ENCODE assay signal across 20 cellular contexts in the genomic region with DNA sequence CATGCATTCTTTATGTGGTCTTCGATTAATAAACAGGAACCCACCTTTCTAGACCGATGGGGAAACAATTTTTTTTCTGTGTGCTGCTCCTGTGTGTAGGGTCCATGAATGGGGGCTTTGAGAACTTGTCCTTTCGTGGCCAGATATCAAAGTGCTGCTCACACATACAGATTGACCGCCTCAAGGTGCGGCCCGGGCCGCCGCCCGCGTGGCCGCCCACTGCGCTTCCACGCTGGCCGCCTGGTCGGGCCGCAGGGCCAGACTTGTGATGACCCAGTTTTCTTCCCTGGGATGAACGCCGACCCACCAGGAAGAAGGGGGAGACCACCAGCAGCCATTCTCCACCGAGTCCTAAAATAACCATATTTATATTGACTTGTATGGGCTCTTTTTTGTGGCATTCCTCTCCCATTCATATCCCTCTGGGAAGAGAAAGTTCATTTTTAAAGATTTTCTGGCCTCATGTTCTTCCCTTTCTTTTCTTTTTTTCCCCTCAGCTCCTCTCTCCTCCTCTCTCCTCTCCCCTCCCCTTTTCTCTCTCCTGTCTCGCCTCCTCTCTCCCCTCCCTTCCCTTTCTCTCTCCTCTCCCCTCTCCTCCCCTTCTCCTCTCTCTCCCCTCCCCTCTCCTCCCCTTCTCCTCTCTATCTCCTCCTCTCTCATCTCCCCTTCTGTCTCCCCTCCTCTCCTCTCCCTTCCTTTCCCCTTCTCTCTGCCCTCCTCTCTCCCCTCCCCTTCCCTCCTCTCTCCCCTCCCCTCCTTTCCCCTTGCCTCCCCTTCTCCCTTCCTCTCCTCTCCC.
A peak's percentile ranks its signal among the peaks of the same experiment; 100 is the strongest.
DNase-seq lines count a peak whose midpoint lies in the region; ATAC-seq and TF ChIP-seq lines count a peak whose summit lies in the region.
"Had no signal": no experiment of that assay in that cellular context is flagged by ENCODE, and none has a peak within 500 bp of the region (broad histone marks: within the 10 kb centered on the region; RNA-seq: fewer than 3 reads in every experiment).

No MANE protein-coding gene starts in this region.

- POLR2A ChIA-PET in WTC11 (lab: Charles Lee): interaction anchor here (0.6 kb wide), 1 partner anchor 1028 kb away, joined by 5 read pairs; no protein-coding TSS in a partner anchor

- no peaks in the 10 kb centered on the region for H3K9me3 Mint-ChIP-seq in WTC11

- no peak overlapping the region for H3K4me2 ChIP-seq in neuronal stem cell (ENCODE audit: insufficient read depth, low read length, poor library complexity, severe bottlenecking)
- H3K4me2 ChIP-seq: KMS-11 had no signal

- peaks cover 42% of the 10 kb centered on the region for H3K4me1 Mint-ChIP-seq in WTC11

- H3K27me3 Mint-ChIP-seq in WTC11 (ENCODE audit: low read depth): peaks cover 27% of the 10 kb centered on the region
- H3K27me3 Mint-ChIP-seq: CD8-positive, alpha-beta memory T cell had no signal

- H3K4ac ChIP-seq in neuronal stem cell (ENCODE audit: low read length): no peak overlapping the region

- H3K4me3 ChIP-seq in H7 (ENCODE audit: insufficient read depth, low read depth, low read length): no peak overlapping the region
- H3K4me3 ChIP-seq in neuronal stem cell (ENCODE audit: low read length in 2 of 2): no peak overlapping the region
- no peak overlapping the region for H3K4me3 ChIP-seq in effector memory CD4-positive, alpha-beta T cell (ENCODE audit: insufficient read depth, low read depth, low read length, poor library complexity, severe bottlenecking)
- H3K4me3 ChIP-seq: GM12878, HAP-1 had no signal

- no peak overlapping the region for H2BK120ac ChIP-seq in neuronal stem cell (ENCODE audit: low read depth, low read length)

- H2BK5ac ChIP-seq in neuronal stem cell (ENCODE audit: low read length): no peak overlapping the region

- no peak overlapping the region for H2AK5ac ChIP-seq in neuronal stem cell (ENCODE audit: low read depth, low read length)

- H3K14ac ChIP-seq in neuronal stem cell (ENCODE audit: low read length): no peak overlapping the region

- no peaks in the 10 kb centered on the region for H3K36me3 Mint-ChIP-seq in WTC11

- H3K9ac ChIP-seq in neuronal stem cell (ENCODE audit: low read depth, low read length, poor library complexity): no peak overlapping the region
- H3K9ac ChIP-seq: KMS-11 had no signal

- H3K23ac ChIP-seq in neuronal stem cell (ENCODE audit: low read depth, low read length, poor library complexity): no peak overlapping the region

- H3K36me3 ChIP-seq in H7 (replicated peaks; ENCODE audit: control insufficient read depth, insufficient read depth, low read length) (no peaks in the 10 kb centered on the region), neuronal stem cell (replicated peaks in 1 of 2; ENCODE audit: control insufficient read depth in 2 of 2, insufficient read depth in 2 of 2, low read length in 2 of 2) (no peaks in the 10 kb centered on the region)
- H3K36me3 ChIP-seq in effector memory CD4-positive, alpha-beta T cell (ENCODE audit: control insufficient read depth, insufficient read depth, low read length): no peaks in the 10 kb centered on the region
- H3K36me3 ChIP-seq: BE2C, HAP-1 had no signal

- H3K27ac ChIP-seq in neuronal stem cell (replicated peaks; ENCODE audit: low read length): no peak overlapping the region
- no peak overlapping the region for H3K27ac ChIP-seq in effector memory CD4-positive, alpha-beta T cell (ENCODE audit: insufficient read depth, low read length, poor library complexity, severe bottlenecking)
- H3K27ac ChIP-seq: KMS-11 had no signal

- H3K79me1 ChIP-seq in neuronal stem cell (ENCODE audit: low read depth, low read length): no peaks in the 10 kb centered on the region

- H3K27ac Mint-ChIP-seq in WTC11: no peak overlapping the region
- H3K27ac Mint-ChIP-seq: CD8-positive, alpha-beta memory T cell had no signal

- H3K4me1 ChIP-seq in neuronal stem cell (ENCODE audit: control insufficient read depth in 2 of 2, insufficient read depth in 1 of 2, low read depth in 1 of 2, low read length in 2 of 2): peaks cover 0 to 2% of the 10 kb centered on the region in 2 donors
- H3K4me1 ChIP-seq in effector memory CD4-positive, alpha-beta T cell (ENCODE audit: control insufficient read depth, insufficient read depth, low read length, poor library complexity, severe bottlenecking): no peaks in the 10 kb centered on the region
- H3K4me1 ChIP-seq: BE2C, HAP-1 had no signal

- H2BK12ac ChIP-seq in neuronal stem cell (ENCODE audit: low read length): no peak overlapping the region

- no peak overlapping the region for H3K4me3 Mint-ChIP-seq in WTC11
- H3K4me3 Mint-ChIP-seq: CD4-positive, CD25-positive, alpha-beta regulatory T cell; CD8-positive, alpha-beta memory T cell had no signal

- peak overlapping the region; percentile 62 for H3K18ac ChIP-seq in neuronal stem cell (ENCODE audit: low read length)

- H4K91ac ChIP-seq in neuronal stem cell (ENCODE audit: low read depth, low read length, poor library complexity): no peak overlapping the region

- no CpG with 5 or more reads among the region's 20 CpGs for WGBS in neuronal stem cell (ENCODE audit: extremely low coverage in 2 of 2, insufficient read length in 2 of 2, insufficient replicate concordance in 1 of 2), 2 donors

- no peak for TF ChIP-seq CTCF in WTC11 (IDR thresholded peaks at IDR 0.05)

- no peak overlapping the region for H2AFZ ChIP-seq in neuronal stem cell (ENCODE audit: low read length)

- ATAC-seq in WTC11 (no peak), HG03378 (IDR thresholded peaks at IDR 0.05; ENCODE audit: unreplicated experiment) (no peak), HG02870 (IDR thresholded peaks at IDR 0.05; ENCODE audit: unreplicated experiment) (no peak)
- ATAC-seq: GM12878 had no signal

- H3K27me3 ChIP-seq in H7 (ENCODE audit: control insufficient read depth, insufficient read depth, low read length) (peaks cover 6% of the 10 kb centered on the region; the same call in 1 of the 2 replicates), neuronal stem cell (ENCODE audit: control insufficient read depth in 3 of 3, insufficient read depth in 3 of 3, low read depth in 1 of 3, low read length in 3 of 3) (no peaks in the 10 kb centered on the region)
- no peaks in the 10 kb centered on the region for H3K27me3 ChIP-seq in effector memory CD4-positive, alpha-beta T cell (replicated peaks; ENCODE audit: control insufficient read depth, insufficient read depth, low read length, poor library complexity, severe bottlenecking)
- H3K27me3 ChIP-seq: BE2C had no signal

- DNase-seq in H7 (peak; percentile 27), WTC11 (ENCODE audit: low spot score) (no peak), neuronal stem cell (ENCODE audit: low spot score) (no peak)
- no peak for DNase-seq in effector memory CD4-positive, alpha-beta T cell
- DNase-seq: ACHN; BE2C; C1 segment of cervical spinal cord; CD4-positive, CD25-positive, alpha-beta regulatory T cell; CD8-positive, alpha-beta memory T cell; COR-L47; DMS 273 treated with DMSO at 0.1 percent for 48 hours; DMS53; DND-41; EL; GOT3 had no signal

- no peaks in the 10 kb centered on the region for H3K9me3 ChIP-seq in neuronal stem cell (replicated peaks in 1 of 2; ENCODE audit: control insufficient read depth in 2 of 2, insufficient read depth in 1 of 2, low read depth in 1 of 2, low read length in 2 of 2)
- H3K9me3 ChIP-seq in effector memory CD4-positive, alpha-beta T cell (ENCODE audit: control insufficient read depth, low read length): no peaks in the 10 kb centered on the region
- H3K9me3 ChIP-seq: BE2C, HAP-1 had no signal

- no peak overlapping the region for H4K8ac ChIP-seq in neuronal stem cell (ENCODE audit: low read depth, low read length)

- CTCF ChIA-PET in WTC11 (lab: Charles Lee): interaction anchor here (1.4 kb wide), 1 partner anchor 142 kb away, joined by 5 read pairs; no protein-coding TSS in a partner anchor

- H2BK15ac ChIP-seq in neuronal stem cell (ENCODE audit: low read length): no peak overlapping the region

TF ChIP-seq in WTC11, 78 proteins besides CTCF, POLR2A, EP300 and RAD21:
- TF ChIP-seq SMAD4 (CRISPR knock-in tag; IDR thresholded peaks at IDR 0.05): no peak
- no peak for TF ChIP-seq NR2C2 (CRISPR knock-in tag; IDR thresholded peaks at IDR 0.05)
- TF ChIP-seq, protein P1, sequence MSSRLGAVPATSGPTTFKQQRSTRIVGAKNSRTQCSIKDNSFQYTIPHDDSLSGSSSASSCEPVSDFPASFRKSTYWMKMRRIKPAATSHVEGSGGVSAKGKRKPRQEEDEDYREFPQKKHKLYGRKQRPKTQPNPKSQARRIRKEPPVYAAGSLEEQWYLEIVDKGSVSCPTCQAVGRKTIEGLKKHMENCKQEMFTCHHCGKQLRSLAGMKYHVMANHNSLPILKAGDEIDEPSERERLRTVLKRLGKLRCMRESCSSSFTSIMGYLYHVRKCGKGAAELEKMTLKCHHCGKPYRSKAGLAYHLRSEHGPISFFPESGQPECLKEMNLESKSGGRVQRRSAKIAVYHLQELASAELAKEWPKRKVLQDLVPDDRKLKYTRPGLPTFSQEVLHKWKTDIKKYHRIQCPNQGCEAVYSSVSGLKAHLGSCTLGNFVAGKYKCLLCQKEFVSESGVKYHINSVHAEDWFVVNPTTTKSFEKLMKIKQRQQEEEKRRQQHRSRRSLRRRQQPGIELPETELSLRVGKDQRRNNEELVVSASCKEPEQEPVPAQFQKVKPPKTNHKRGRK (CRISPR knock-in tag; IDR thresholded peaks at IDR 0.05; ENCODE audit: borderline replicate concordance): 0 out of 2 replicates have a peak, but pooled peaks have one; percentile 40
- no peak for TF ChIP-seq MYBL2 (CRISPR knock-in tag; IDR thresholded peaks at IDR 0.05)
